19 cellular contexts compared by ENCODE assay signal in the genomic region with DNA sequence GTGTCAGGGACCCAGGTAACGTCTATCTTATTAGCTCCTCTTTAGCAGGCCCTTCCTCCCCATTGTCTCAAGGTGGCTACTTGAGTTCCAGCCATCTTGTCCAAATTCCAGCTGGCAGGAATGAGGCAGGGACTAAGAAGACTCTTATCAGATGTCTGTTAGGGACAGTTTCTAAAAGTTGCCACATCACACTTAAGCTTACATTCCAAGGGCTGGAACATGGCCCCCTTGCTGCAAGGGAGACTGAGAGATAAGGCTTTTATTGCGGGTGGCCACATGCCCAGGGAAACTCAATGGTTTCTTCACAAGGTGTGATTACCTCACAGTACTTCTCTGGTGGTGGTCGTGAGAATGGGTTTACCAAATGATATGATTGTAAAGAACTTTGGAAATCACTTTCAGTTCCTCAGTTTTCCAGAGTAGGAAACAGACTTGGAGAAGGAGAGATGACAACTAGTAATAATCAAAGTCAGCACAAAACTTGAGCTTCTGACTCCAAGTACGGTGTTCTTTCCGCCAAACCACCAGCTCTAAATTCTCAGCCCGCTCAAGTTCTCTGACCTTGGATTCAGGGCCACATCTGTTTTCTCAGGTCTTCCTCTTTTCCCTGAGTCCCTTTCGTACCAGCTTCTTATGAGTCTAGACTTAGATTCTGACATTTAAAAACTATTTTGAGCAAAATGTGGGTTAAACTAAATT. TPM values are rescaled to one million over a fixed set of nuclear protein-coding genes. Genes with fewer than 3 reads are reported as not detected.
A peak's percentile ranks its signal among the peaks of the same experiment; 100 is the strongest.
DNase-seq lines count a peak whose midpoint lies in the region; ATAC-seq, FAIRE-seq and TF ChIP-seq lines count a peak whose summit lies in the region.
"Had no signal": no experiment of that assay in that cellular context is flagged by ENCODE, and none has a peak within 500 bp of the region (broad histone marks: within the 10 kb centered on the region; RNA-seq: fewer than 3 reads in every experiment).

No MANE protein-coding gene starts in this region.

- H3K4me1 ChIP-seq in Panc1 (ENCODE audit: control insufficient read depth, insufficient read depth, low read length) (peaks cover 88% of the 10 kb centered on the region), endothelial cell of umbilical vein (ENCODE audit: control insufficient read depth, extremely low read depth, insufficient read depth, low read length) (peaks cover 81% of the 10 kb centered on the region), trophoblast cell (ENCODE audit: control insufficient read depth in 1 of 2, insufficient read depth in 2 of 2, low read length in 2 of 2) (peaks cover 34 to 43% of the 10 kb centered on the region in 2 experiments)

- H3K79me2 ChIP-seq in endothelial cell of umbilical vein (ENCODE audit: control insufficient read depth, insufficient read depth, low read length) (peaks cover 85% of the 10 kb centered on the region), trophoblast cell (ENCODE audit: control insufficient read depth, insufficient read depth, low read length, poor library complexity) (peaks cover 12% of the 10 kb centered on the region)

- peak overlapping the region; percentile 34 for H3K4ac ChIP-seq in trophoblast cell (ENCODE audit: low read depth, low read length)

- no peaks in the 10 kb centered on the region for H3K27me3 ChIP-seq in Panc1 (ENCODE audit: control insufficient read depth, insufficient read depth, low read length)
- no peaks in the 10 kb centered on the region for H3K27me3 ChIP-seq in endothelial cell of umbilical vein (ENCODE audit: control insufficient read depth in 2 of 2, insufficient read depth in 2 of 2, low read length in 2 of 2)
- H3K27me3 ChIP-seq in trophoblast cell (ENCODE audit: insufficient read depth, low read length), result no peaks in the 10 kb centered on the region
- H3K27me3 ChIP-seq: SJCRH30 had no signal

- no peak overlapping the region for H2AK5ac ChIP-seq in trophoblast cell (ENCODE audit: low read length)

- H3K4me2 ChIP-seq in endothelial cell of umbilical vein (ENCODE audit: insufficient read depth, low read length) (no peak overlapping the region), trophoblast cell (ENCODE audit: low read length) (no peak overlapping the region)

- H2AFZ ChIP-seq in endothelial cell of umbilical vein (ENCODE audit: low read depth, low read length) (no peak overlapping the region), trophoblast cell (ENCODE audit: insufficient read depth, low read length, poor library complexity) (no peak overlapping the region)

- no peak overlapping the region for H2BK12ac ChIP-seq in trophoblast cell (ENCODE audit: low read length)

- H3K9me3 ChIP-seq in Panc1 (ENCODE audit: control insufficient read depth, insufficient read depth, low read depth, low read length), result no peaks in the 10 kb centered on the region
- no peaks in the 10 kb centered on the region for H3K9me3 ChIP-seq in endothelial cell of umbilical vein (replicated peaks; ENCODE audit: control insufficient read depth, insufficient read depth, low read length)
- no peaks in the 10 kb centered on the region for H3K9me3 ChIP-seq in trophoblast cell (ENCODE audit: insufficient read depth, low read depth, low read length)
- H3K9me3 ChIP-seq: psoas muscle, SJCRH30 had no signal

- intact Hi-C loops in Panc1 (cut with micrococcal nuclease; ENCODE audit: unreplicated experiment), result no loop called here
- intact Hi-C loops in endothelial cell of umbilical vein (cut with micrococcal nuclease), result loop anchor here (10.0 kb wide), 2 partner anchors 286 to 504 kb away; a partner anchor contains a TSS

- TF ChIP-seq CTCF in Panc1 (IDR thresholded peaks at IDR 0.05) (no peak), endothelial cell of umbilical vein (IDR thresholded peaks at IDR 0.05; ENCODE audit: extremely low read depth in 1 of 2, insufficient read depth in 1 of 2, low read depth in 1 of 2, low read length in 2 of 2) (no peak)

- peaks cover 1% of the 10 kb centered on the region for H3K79me1 ChIP-seq in trophoblast cell (ENCODE audit: low read length)

- H3K9me1 ChIP-seq in endothelial cell of umbilical vein (replicated peaks; ENCODE audit: control insufficient read depth, extremely low read depth, insufficient read depth, low read length), result no peaks in the 10 kb centered on the region

- no peak overlapping the region for H3K18ac ChIP-seq in trophoblast cell (ENCODE audit: low read length)

- H3K4me3 ChIP-seq in Panc1 (ENCODE audit: low read depth in 2 of 2, low read length in 2 of 2) (no peak overlapping the region), endothelial cell of umbilical vein (replicated peaks in 1 of 3; ENCODE audit: insufficient read depth in 1 of 3, low read depth in 1 of 3, low read length in 3 of 3) (no peak overlapping the region), trophoblast cell (ENCODE audit: low read depth, low read length) (no peak overlapping the region)
- H3K4me3 ChIP-seq: lung, psoas muscle, SJCRH30 had no signal

- no peak overlapping the region for H4K12ac ChIP-seq in trophoblast cell (ENCODE audit: low read depth, low read length)

- CTCF ChIA-PET in Panc1 (lab: Charles Lee), result no interaction called here
- CTCF ChIA-PET in endothelial cell of umbilical vein (lab: Charles Lee), result interaction anchor here (2.5 to 3.5 kb wide), 2 partner anchors 10 to 14 kb away, joined by 7 to 20 read pairs; a partner anchor contains a TSS

- no peak overlapping the region for H3K9ac ChIP-seq in endothelial cell of umbilical vein (replicated peaks; ENCODE audit: extremely low read depth, insufficient read depth, low read length)
- H3K9ac ChIP-seq in trophoblast cell (ENCODE audit: low read length), result no peak overlapping the region

- no CpG with 5 or more reads among the region's 7 CpGs for WGBS in trophoblast cell (ENCODE audit: extremely low coverage, insufficient coverage, insufficient read length)

- BruUV-seq in Panc1 (replicated peaks; lab: Mats Ljungman, UMichigan), result no TSS peak
- no TSS peak for BruUV-seq in endothelial cell of umbilical vein (replicated peaks; lab: Mats Ljungman, UMichigan)

- H3K36me3 ChIP-seq in Panc1 (ENCODE audit: control insufficient read depth, insufficient read depth, low read length) (no peaks in the 10 kb centered on the region), endothelial cell of umbilical vein (ENCODE audit: control insufficient read depth in 2 of 2, extremely low read depth in 1 of 2, insufficient read depth in 2 of 2, low read length in 2 of 2) (no peaks in the 10 kb centered on the region), trophoblast cell (ENCODE audit: control insufficient read depth in 1 of 2, insufficient read depth in 2 of 2, low read length in 2 of 2) (peaks cover 0 to 1% of the 10 kb centered on the region in 2 experiments)
- H3K36me3 ChIP-seq: SJCRH30 had no signal

- in situ Hi-C loops in Panc1 (cut with HindIII; ENCODE audit: low pct_unique_long_range_greater_than_20kb, low sequenced_read_pairs), result no loop called here

- no peak overlapping the region for H2BK5ac ChIP-seq in trophoblast cell (ENCODE audit: low read depth, low read length, poor library complexity)

- FAIRE-seq in endothelial cell of umbilical vein (lab: Jason Lieb, UNC) (no peak), GM19239 (lab: Jason Lieb, UNC) (no peak)
- FAIRE-seq: colon, GM18507, H54 had no signal

- no peak overlapping the region for H4K8ac ChIP-seq in trophoblast cell (ENCODE audit: low read depth, low read length)

- dilution Hi-C loops in endothelial cell of umbilical vein (cut with MboI; ENCODE audit: extremely low pct_ligation_motif_present, low sequenced_read_pairs), result no loop called here

- POLR2A ChIA-PET in Panc1 (lab: Charles Lee) (interaction anchor here (0.6 kb wide), 1 partner anchor 11 kb away, joined by 5 read pairs; no protein-coding TSS in a partner anchor), endothelial cell of umbilical vein (lab: Charles Lee) (interaction anchor here (2.4 kb wide), 1 partner anchor 14 kb away, joined by 10 read pairs; a partner anchor contains a TSS)

- no peak overlapping the region for H3K23ac ChIP-seq in trophoblast cell (ENCODE audit: low read length)

- H3K14ac ChIP-seq in trophoblast cell (ENCODE audit: low read length), result no peak overlapping the region

- DNase-seq in HuH-7 (ENCODE audit: low spot score) (peak; percentile 37), Panc1 (ENCODE audit: low read depth, low spot score) (no peak), endothelial cell of umbilical vein (ENCODE audit: low read depth, low spot score) (peak; percentile 38), trophoblast cell (peak; percentile 68 to 84), GM19239 (ENCODE audit: insufficient read length, low spot score) (no peak), RPMI8226 (no peak)
- DNase-seq: activated CD4-positive, alpha-beta T cell treated with anti-CD3 and anti-CD28 coated beads for 48 hours; activated naive CD4-positive, alpha-beta T cell treated with Interleukin-2 at 50 U/mL for 16 hours; glutamatergic neuron; psoas muscle; SJCRH30; T-helper 9 cell had no signal

- no peaks in the 10 kb centered on the region for H4K20me1 ChIP-seq in endothelial cell of umbilical vein (replicated peaks; ENCODE audit: control insufficient read depth, extremely low read depth, insufficient read depth, low read length)

- H2BK120ac ChIP-seq in trophoblast cell (ENCODE audit: insufficient read depth, low read length, poor library complexity), result no peak overlapping the region

- H3K27ac ChIP-seq in Panc1 (ENCODE audit: low read length) (peak overlapping the region; percentile 66), endothelial cell of umbilical vein (ENCODE audit: insufficient read depth, low read depth, low read length) (peak overlapping the region; percentile 8), trophoblast cell (ENCODE audit: low read depth, low read length) (no peak overlapping the region)
- H3K27ac ChIP-seq: psoas muscle, SJCRH30 had no signal

- no peak for TF ChIP-seq POLR2A in endothelial cell of umbilical vein (IDR thresholded peaks at IDR 0.05; ENCODE audit: low read depth, low read length)

- ATAC-seq in Panc1, result no peak
- no peak for ATAC-seq in HG02610 (IDR thresholded peaks at IDR 0.05; ENCODE audit: unreplicated experiment)
- no peak for ATAC-seq in GM19324 (IDR thresholded peaks at IDR 0.05; ENCODE audit: low FRiP score, unreplicated experiment)
- ATAC-seq: stimulated activated memory B cell treated with anti-CD40 and anti-IgM and Interleukin-4, amounts not matched to agents 10 μg/mL and 1 μg/mL and 100 μg/mL, for 72 hours had no signal

- no peak overlapping the region for H4K91ac ChIP-seq in trophoblast cell (ENCODE audit: low read depth, low read length)

RNA-seq across cellular contexts. Expression of a gene that starts 14.2 kb away (rescaled TPM):
- 53.6 TPM for total RNA-seq in Panc1 (2021; ENCODE audit: unreplicated experiment)
- 46.5 TPM for polyA plus RNA-seq in Panc1 (2012; ENCODE audit: insufficient read length)
- total RNA-seq in endothelial cell of umbilical vein, result 85.2 and 85.6 TPM in 2 replicates
- polyA plus RNA-seq in endothelial cell of umbilical vein, result 48.9 and 55.7 TPM in 2 replicates
- polyA plus RNA-seq in endothelial cell of umbilical vein (2011; cell fraction: cytosol; rRNA removed), result 66.9 and 67.2 TPM in 2 replicates
- 87.4 and 92.9 TPM in 2 replicates for polyA plus RNA-seq in endothelial cell of umbilical vein (2011; cell fraction: nucleus; rRNA removed)
- 64.4 and 71.1 TPM in 2 replicates for polyA plus RNA-seq in endothelial cell of umbilical vein (2012)
- 44.1 and 52.9 TPM in 2 replicates for polyA minus RNA-seq in endothelial cell of umbilical vein
- polyA minus RNA-seq in endothelial cell of umbilical vein (2011; cell fraction: cytosol; rRNA and poly(A)+ RNA removed), result 9.6 TPM
- 30.4 and 33.4 TPM in 2 replicates for polyA minus RNA-seq in endothelial cell of umbilical vein (2011; cell fraction: nucleus; rRNA and poly(A)+ RNA removed)
- 77.0 and 78.2 TPM in 2 replicates for polyA plus RNA-seq in trophoblast cell (2013)

RNA-seq across cellular contexts. Expression of a gene that starts 53.5 kb away (rescaled TPM):
- 1.2 TPM for total RNA-seq in Panc1 (2021; ENCODE audit: unreplicated experiment)
- 2.7 TPM for polyA plus RNA-seq in Panc1 (2012; ENCODE audit: insufficient read length)
- total RNA-seq in endothelial cell of umbilical vein, result 0.07 and 0.44 TPM in 2 replicates
- polyA plus RNA-seq in endothelial cell of umbilical vein, result not detected in 2 replicates
- polyA plus RNA-seq in endothelial cell of umbilical vein (2011; cell fraction: cytosol; rRNA removed), result not detected in 2 replicates
- 0.07 TPM in 1 of 2 replicates, not detected in the other for polyA plus RNA-seq in endothelial cell of umbilical vein (2011; cell fraction: nucleus; rRNA removed)
- polyA plus RNA-seq in endothelial cell of umbilical vein (2012), result not detected in 2 replicates
- not detected in 2 replicates for polyA minus RNA-seq in endothelial cell of umbilical vein
- polyA minus RNA-seq in endothelial cell of umbilical vein (2011; cell fraction: cytosol; rRNA and poly(A)+ RNA removed), result not detected
- polyA minus RNA-seq in endothelial cell of umbilical vein (2011; cell fraction: nucleus; rRNA and poly(A)+ RNA removed), result not detected in 2 replicates
- polyA plus RNA-seq in trophoblast cell (2013), result 8.9 and 9.2 TPM in 2 replicates

Comparison
In these comparisons a context has a peak if more than half of its experiments do, and no peak if none do; other contexts are left out.
1. DNase-seq: peak in HuH-7 (single experiment), endothelial cell of umbilical vein (single experiment) and trophoblast cell (2 of 2); none in Panc1 (single experiment), GM19239 (single experiment) and RPMI8226 (single experiment).